ENCODE assay signal across 9 cellular contexts in genomic region chr2:133884739-133885381, GRCh38.
A peak's percentile ranks its signal among the peaks of the same experiment; 100 is the strongest.
DNase-seq lines count a peak whose midpoint lies in the region; ATAC-seq and TF ChIP-seq lines count a peak whose summit lies in the region.
"Had no signal": no experiment of that assay in that cellular context is flagged by ENCODE, and none has a peak within 500 bp of the region (broad histone marks: within the 10 kb centered on the region; RNA-seq: fewer than 3 reads in every experiment).

No MANE protein-coding gene starts in this region.

- no peak overlapping the region for H3K4me3 Mint-ChIP-seq in stimulated activated memory B cell treated with anti-CD40 and anti-IgM and Interleukin-4, amounts not matched to agents 10 μg/mL and 1 μg/mL and 100 μg/mL, for 72 hours

- no peaks in the 10 kb centered on the region for H3K36me3 ChIP-seq in SK-N-SH (replicated peaks in 1 of 2; ENCODE audit: control insufficient read depth in 1 of 2, insufficient read depth in 2 of 2, low read length in 1 of 2)
- no peaks in the 10 kb centered on the region for H3K36me3 ChIP-seq in MM.1S (replicated peaks; ENCODE audit: insufficient read depth, low read length)
- no peaks in the 10 kb centered on the region for H3K36me3 ChIP-seq in MG63

- H3K27me3 ChIP-seq in SK-N-SH (ENCODE audit: insufficient read depth) (no peaks in the 10 kb centered on the region; the same call in 1 of the 2 replicates), MM.1S (replicated peaks; ENCODE audit: insufficient read depth, low read length) (no peaks in the 10 kb centered on the region), MG63 (no peaks in the 10 kb centered on the region)

- H3K4me2 ChIP-seq in SK-N-SH (no peak overlapping the region), MM.1S (ENCODE audit: low read depth, low read length) (no peak overlapping the region)

- TF ChIP-seq CTCF in SK-N-SH (IDR thresholded peaks at IDR 0.05) (peak; percentile 30; the same call in 1 of the 2 replicates), MM.1S (IDR thresholded peaks at IDR 0.05; ENCODE audit: low read length) (peak; percentile 47)

- H3K9me2 ChIP-seq in SK-N-SH (no peaks in the 10 kb centered on the region), MM.1S (replicated peaks; ENCODE audit: insufficient read depth, low read length) (no peaks in the 10 kb centered on the region)

- no peak for ATAC-seq in SK-N-SH treated with all-trans-retinoic acid at 6 μM for 48 hours
- ATAC-seq in stimulated activated memory B cell treated with anti-CD40 and anti-IgM and Interleukin-4, amounts not matched to agents 10 μg/mL and 1 μg/mL and 100 μg/mL, for 72 hours: peak; percentile 47
- ATAC-seq in GM21576 (IDR thresholded peaks at IDR 0.05; ENCODE audit: unreplicated experiment): no peak

- peaks cover 6% of the 10 kb centered on the region for H3K36me3 Mint-ChIP-seq in stimulated activated memory B cell treated with anti-CD40 and anti-IgM and Interleukin-4, amounts not matched to agents 10 μg/mL and 1 μg/mL and 100 μg/mL, for 72 hours

- H3K4me1 ChIP-seq in SK-N-SH (ENCODE audit: control insufficient read depth in 1 of 2, insufficient read depth in 2 of 2, low read depth in 1 of 2, low read length in 1 of 2) (peaks cover 0 to 9% of the 10 kb centered on the region in 2 experiments; a peak in 1 of 4 replicates), MM.1S (ENCODE audit: low read length) (peaks cover 10% of the 10 kb centered on the region; the same call in 1 of the 2 replicates)

- POLR2A ChIA-PET in SK-N-SH (lab: Yijun Ruan, JAX): interaction anchor here (0.7 kb wide), 2 partner anchors 11 to 362 kb away, joined by 3 to 5 read pairs; no protein-coding TSS in a partner anchor

- H3K4me3 ChIP-seq in SK-N-SH (ENCODE audit: low read depth in 2 of 2, low read length in 1 of 2) (no peak overlapping the region), MM.1S (ENCODE audit: low read length) (no peak overlapping the region), MG63 (no peak overlapping the region)
- H3K4me3 ChIP-seq: skin epidermis had no signal

- H3K9me3 ChIP-seq in SK-N-SH (no peaks in the 10 kb centered on the region), MM.1S (replicated peaks; ENCODE audit: insufficient read depth, low read length) (no peaks in the 10 kb centered on the region), MG63 (no peaks in the 10 kb centered on the region)

- H3K27ac Mint-ChIP-seq in stimulated activated memory B cell treated with anti-CD40 and anti-IgM and Interleukin-4, amounts not matched to agents 10 μg/mL and 1 μg/mL and 100 μg/mL, for 72 hours: no peak overlapping the region

- TF ChIP-seq EP300 in SK-N-SH (IDR thresholded peaks at IDR 0.05; ENCODE audit: borderline replicate concordance in 1 of 2, low read depth in 1 of 2, low read length in 1 of 2): no peak

- peaks cover 11% of the 10 kb centered on the region for H3K27me3 Mint-ChIP-seq in stimulated activated memory B cell treated with anti-CD40 and anti-IgM and Interleukin-4, amounts not matched to agents 10 μg/mL and 1 μg/mL and 100 μg/mL, for 72 hours

- H3K4me1 Mint-ChIP-seq in stimulated activated memory B cell treated with anti-CD40 and anti-IgM and Interleukin-4, amounts not matched to agents 10 μg/mL and 1 μg/mL and 100 μg/mL, for 72 hours: peaks cover 12% of the 10 kb centered on the region

- H3F3A ChIP-seq in SK-N-SH (replicated peaks; ENCODE audit: insufficient read depth) (no peaks in the 10 kb centered on the region), MM.1S (ENCODE audit: insufficient read depth, low read length) (no peaks in the 10 kb centered on the region)

- DNase-seq in SK-N-SH (peak; percentile 20), MM.1S (peak; percentile 29), dermis blood vessel endothelial cell (peak; percentile 60), NCI-H226 (no peak), MG63 (no peak)

- 27% methylated on average over 2 of the region's 2 CpGs for WGBS in SK-N-SH (ENCODE audit: low lambda C conversion rate)

- H3K27ac ChIP-seq in SK-N-SH (ENCODE audit: low read depth in 2 of 2, low read length in 1 of 2) (no peak overlapping the region), MM.1S (ENCODE audit: low read length) (no peak overlapping the region)
- H3K27ac ChIP-seq: skin epidermis had no signal

- no peak overlapping the region for H2AFZ ChIP-seq in SK-N-SH (ENCODE audit: low read depth)
- no peak overlapping the region for H2AFZ ChIP-seq in MM.1S (ENCODE audit: low read length)

- TF ChIP-seq RAD21 in SK-N-SH (IDR thresholded peaks at IDR 0.05; ENCODE audit: low read length): peak; percentile 64

- CTCF ChIA-PET in SK-N-SH (lab: Yijun Ruan, JAX): interaction anchor here (0.6 to 5.7 kb wide), 32 partner anchors 13 to 1119 kb away, joined by 3 to 105 read pairs (median 4); partner anchors contain the start of gene TMEM163

- H3K79me2 ChIP-seq in SK-N-SH (ENCODE audit: insufficient read depth): no peaks in the 10 kb centered on the region
- H3K79me2 ChIP-seq in MM.1S (ENCODE audit: low read length): no peaks in the 10 kb centered on the region

- no peaks in the 10 kb centered on the region for H3K9me3 Mint-ChIP-seq in stimulated activated memory B cell treated with anti-CD40 and anti-IgM and Interleukin-4, amounts not matched to agents 10 μg/mL and 1 μg/mL and 100 μg/mL, for 72 hours

- H4K20me1 ChIP-seq in SK-N-SH (ENCODE audit: insufficient read depth) (no peaks in the 10 kb centered on the region), MM.1S (ENCODE audit: insufficient read depth, low read length) (no peaks in the 10 kb centered on the region)

- H3K9ac ChIP-seq in SK-N-SH: no peak overlapping the region
- H3K9ac ChIP-seq in MM.1S (ENCODE audit: low read length): no peak overlapping the region

TF ChIP-seq in SK-N-SH, 30 proteins besides CTCF, POLR2A, EP300 and RAD21:
- no peak for TF ChIP-seq RCOR1 (IDR thresholded peaks at IDR 0.05; ENCODE audit: low read length)
- peak; percentile 14; the same call in 1 of the 2 replicates for TF ChIP-seq SMC3 (IDR thresholded peaks at IDR 0.05; ENCODE audit: low read depth, low read length)

TF ChIP-seq in SK-N-SH treated with all-trans-retinoic acid at 6 μM for 48 hours, 23 proteins besides CTCF, POLR2A, EP300 and RAD21:
- TF ChIP-seq, protein P1, sequence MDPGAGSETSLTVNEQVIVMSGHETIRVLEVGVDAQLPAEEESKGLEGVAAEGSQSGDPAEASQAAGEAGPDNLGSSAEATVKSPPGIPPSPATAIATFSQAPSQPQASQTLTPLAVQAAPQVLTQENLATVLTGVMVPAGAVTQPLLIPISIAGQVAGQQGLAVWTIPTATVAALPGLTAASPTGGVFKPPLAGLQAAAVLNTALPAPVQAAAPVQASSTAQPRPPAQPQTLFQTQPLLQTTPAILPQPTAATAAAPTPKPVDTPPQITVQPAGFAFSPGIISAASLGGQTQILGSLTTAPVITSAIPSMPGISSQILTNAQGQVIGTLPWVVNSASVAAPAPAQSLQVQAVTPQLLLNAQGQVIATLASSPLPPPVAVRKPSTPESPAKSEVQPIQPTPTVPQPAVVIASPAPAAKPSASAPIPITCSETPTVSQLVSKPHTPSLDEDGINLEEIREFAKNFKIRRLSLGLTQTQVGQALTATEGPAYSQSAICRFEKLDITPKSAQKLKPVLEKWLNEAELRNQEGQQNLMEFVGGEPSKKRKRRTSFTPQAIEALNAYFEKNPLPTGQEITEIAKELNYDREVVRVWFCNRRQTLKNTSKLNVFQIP (CRISPR knock-in tag; IDR thresholded peaks at IDR 0.05; ENCODE audit: borderline replicate concordance, low read depth): no peak
- TF ChIP-seq RARB (CRISPR knock-in tag; IDR thresholded peaks at IDR 0.05): no peak
- no peak for TF ChIP-seq PATZ1 (CRISPR knock-in tag; IDR thresholded peaks at IDR 0.05; ENCODE audit: borderline replicate concordance)
- no peak for TF ChIP-seq PPARA (CRISPR knock-in tag; IDR thresholded peaks at IDR 0.05; ENCODE audit: borderline replicate concordance)
- TF ChIP-seq ISL1 (CRISPR knock-in tag; IDR thresholded peaks at IDR 0.05): no peak
- TF ChIP-seq ZFP30 (CRISPR knock-in tag; IDR thresholded peaks at IDR 0.05): no peak
- TF ChIP-seq ZFP3 (CRISPR knock-in tag; IDR thresholded peaks at IDR 0.05): no peak
- TF ChIP-seq ZNF565 (CRISPR knock-in tag; conservative IDR thresholded peaks at IDR 0.05; ENCODE audit: low read depth): no peak
- no peak for TF ChIP-seq ESRRG (CRISPR knock-in tag; IDR thresholded peaks at IDR 0.05)

Comparison
In these comparisons a context has a peak if more than half of its experiments do, and no peak if none do; other contexts are left out.
1. DNase-seq: peak in SK-N-SH (single experiment), MM.1S (single experiment) and dermis blood vessel endothelial cell (single experiment); none in NCI-H226 (single experiment) and MG63 (single experiment).